ENCODE assay signal across 8 cellular contexts in the genomic region with DNA sequence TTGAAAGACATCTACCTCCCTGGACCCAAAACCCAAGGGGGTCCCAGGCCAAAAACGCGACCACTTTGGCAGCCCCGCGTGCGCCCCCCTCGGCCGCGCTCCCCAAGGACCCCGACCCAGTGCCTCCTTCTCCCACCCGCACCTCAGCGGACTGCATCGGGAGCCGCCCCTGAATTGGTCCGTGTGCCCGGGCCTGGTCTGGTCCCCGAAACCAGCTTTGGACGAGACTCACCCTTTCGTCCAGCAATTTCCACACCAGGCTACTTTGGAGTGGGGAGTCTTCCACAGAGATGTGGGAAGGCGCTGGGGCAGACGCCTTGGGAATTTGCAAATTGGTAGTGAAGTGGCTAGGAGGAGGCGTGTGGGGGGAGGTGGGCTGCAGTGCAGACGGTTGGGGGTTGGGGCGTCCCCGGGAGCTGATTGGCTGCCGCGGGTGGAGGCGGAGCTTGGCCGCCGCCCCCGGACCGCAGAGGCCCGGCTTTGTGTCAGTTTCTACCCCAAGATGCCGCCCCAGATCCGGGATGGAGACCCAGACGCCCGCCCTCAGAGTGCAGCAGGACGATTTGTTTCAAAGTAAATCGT. TPM values are rescaled to one million over a fixed set of nuclear protein-coding genes. Genes with fewer than 3 reads are reported as not detected.
A peak's percentile ranks its signal among the peaks of the same experiment; 100 is the strongest.
DNase-seq lines count a peak whose midpoint lies in the region; ATAC-seq and TF ChIP-seq lines count a peak whose summit lies in the region.

No MANE protein-coding gene starts in this region.

- ATAC-seq in GM19438 (IDR thresholded peaks at IDR 0.05; ENCODE audit: low read depth, unreplicated experiment) (peak; percentile 79), HG03378 (IDR thresholded peaks at IDR 0.05; ENCODE audit: unreplicated experiment) (peak; percentile 55), omental fat pad (ENCODE audit: low FRiP score) (peak; percentile 59)
- ATAC-seq in activated T-cell treated with anti-CD3 and anti-CD28 coated beads, Interleukin-2, amount 50 U/mL, for 4 hours, result peak; percentile 43 to 62

- intact Hi-C loops in Caco-2 (cut with micrococcal nuclease; ENCODE audit: unreplicated experiment), result no loop called here

- TF ChIP-seq CTCF in omental fat pad (IDR thresholded peaks at IDR 0.05) (no peak), Caco-2 (IDR thresholded peaks at IDR 0.05; ENCODE audit: insufficient read depth in 1 of 2, low read depth in 1 of 2, low read length in 1 of 2, severe bottlenecking in 1 of 2, unreplicated experiment in 1 of 2) (no peak)

- CTCF ChIA-PET in Caco-2 (lab: Charles Lee), result interaction anchor here (1.0 kb wide), 1 partner anchor 17 kb away, joined by 3 read pairs; a partner anchor contains a TSS

- POLR2A ChIA-PET in Caco-2 (lab: Charles Lee), result no interaction called here

- H3K9me3 Mint-ChIP-seq in activated T-cell treated with anti-CD3 and anti-CD28 coated beads, Interleukin-2, amount 50 U/mL, for 4 hours, result peaks cover 6% of the 10 kb centered on the region
- no peaks in the 10 kb centered on the region for H3K9me3 Mint-ChIP-seq in Caco-2 (ENCODE audit: unreplicated experiment)

- no peaks in the 10 kb centered on the region for H3K4me1 ChIP-seq in Caco-2

- peaks cover 13% of the 10 kb centered on the region for H3K4me1 Mint-ChIP-seq in activated T-cell treated with anti-CD3 and anti-CD28 coated beads, Interleukin-2, amount 50 U/mL, for 4 hours (ENCODE audit: low read depth)
- H3K4me1 Mint-ChIP-seq in Caco-2 (ENCODE audit: low read depth, unreplicated experiment), result no peaks in the 10 kb centered on the region

- H3K27me3 ChIP-seq in Caco-2 (replicated peaks; ENCODE audit: control insufficient read depth, insufficient read depth, low read length), result no peaks in the 10 kb centered on the region

- peaks cover 2% of the 10 kb centered on the region; the same call in 1 of the 2 replicates for H3K36me3 ChIP-seq in Caco-2 (ENCODE audit: control insufficient read depth, insufficient read depth, low read length)

- no peak overlapping the region for H3K4me3 Mint-ChIP-seq in activated T-cell treated with anti-CD3 and anti-CD28 coated beads, Interleukin-2, amount 50 U/mL, for 4 hours
- H3K4me3 Mint-ChIP-seq in Caco-2 (ENCODE audit: unreplicated experiment), result no peak overlapping the region

- 0 out of 2 replicates have a peak, but pooled peaks cover 3% of the 10 kb centered on the region for H3K9me3 ChIP-seq in Caco-2

- H3K27me3 Mint-ChIP-seq in activated T-cell treated with anti-CD3 and anti-CD28 coated beads, Interleukin-2, amount 50 U/mL, for 4 hours (ENCODE audit: low read depth), result peaks cover 39% of the 10 kb centered on the region
- no peaks in the 10 kb centered on the region for H3K27me3 Mint-ChIP-seq in Caco-2 (ENCODE audit: insufficient read depth, unreplicated experiment)

- no TSS peak for BruUV-seq in Caco-2 (replicated peaks; lab: Mats Ljungman, UMichigan)

- H3K4me3 ChIP-seq in Caco-2 (ENCODE audit: low read depth, low read length), result no peak overlapping the region

- DNase-seq in DMS79 (lab: John Stamatoyannopoulos, UW), result peak; percentile 25
- DNase-seq in activated T-cell treated with anti-CD3 and anti-CD28 coated beads, Interleukin-2, amount 50 U/mL, for 4 hours, result no peak
- peak; percentile 74 for DNase-seq in germinal center (ENCODE audit: low spot score)
- DNase-seq in omental fat pad (ENCODE audit: low spot score), result peak; percentile 40
- no peak for DNase-seq in Caco-2
- DNase-seq in GDM1 (lab: John Stamatoyannopoulos, UW), result no peak

- H3K27ac Mint-ChIP-seq in Caco-2 (ENCODE audit: unreplicated experiment), result no peak overlapping the region

- H3K36me3 Mint-ChIP-seq in activated T-cell treated with anti-CD3 and anti-CD28 coated beads, Interleukin-2, amount 50 U/mL, for 4 hours (ENCODE audit: insufficient read depth), result peaks cover 9% of the 10 kb centered on the region
- peaks cover 60% of the 10 kb centered on the region for H3K36me3 Mint-ChIP-seq in Caco-2 (ENCODE audit: insufficient read depth, unreplicated experiment)

RNA-seq across cellular contexts. Expression of a gene that starts 16.9 kb away (rescaled TPM):
- total RNA-seq in activated T-cell treated with anti-CD3 and anti-CD28 coated beads, Interleukin-2, amount 50 U/mL, for 4 hours, result 1 to 10 TPM; 2.7 to 4.1 (median 3.9) TPM
- total RNA-seq in omental fat pad, result 10 to 100 TPM; 29.3 to 67.4 (median 56.3) TPM
- 92.3 and 95.1 TPM in 2 replicates for total RNA-seq in Caco-2 (2022)

RNA-seq across cellular contexts. Expression of a gene that starts 50.0 kb away (rescaled TPM):
- total RNA-seq in activated T-cell treated with anti-CD3 and anti-CD28 coated beads, Interleukin-2, amount 50 U/mL, for 4 hours, result not detected
- total RNA-seq in omental fat pad (not detected), Caco-2 (2022) (not detected in 2 replicates)

Comparison
In these comparisons a context has a peak if more than half of its experiments do, and no peak if none do; other contexts are left out.
1. DNase-seq: peak in DMS79 (single experiment), germinal center (single experiment) and omental fat pad (single experiment); none in activated T-cell treated with anti-CD3 and anti-CD28 coated beads, Interleukin-2, amount 50 U/mL, for 4 hours (single experiment), Caco-2 (0 of 2) and GDM1 (single experiment).
2. RNA of a gene that starts 16.9 kb away (total RNA-seq): 92.3 to 95.1 TPM in Caco-2 and 29.3 to 67.4 TPM in omental fat pad; 2.7 to 4.1 TPM in activated T-cell treated with anti-CD3 and anti-CD28 coated beads, Interleukin-2, amount 50 U/mL, for 4 hours; every median in the first group is over 4 times any median in the second.
3. Peak in every context shown above with its lines, with median percentiles within 50 percentile points of each other: ATAC-seq.